8 cellular contexts compared by ENCODE assay signal in the genomic region with DNA sequence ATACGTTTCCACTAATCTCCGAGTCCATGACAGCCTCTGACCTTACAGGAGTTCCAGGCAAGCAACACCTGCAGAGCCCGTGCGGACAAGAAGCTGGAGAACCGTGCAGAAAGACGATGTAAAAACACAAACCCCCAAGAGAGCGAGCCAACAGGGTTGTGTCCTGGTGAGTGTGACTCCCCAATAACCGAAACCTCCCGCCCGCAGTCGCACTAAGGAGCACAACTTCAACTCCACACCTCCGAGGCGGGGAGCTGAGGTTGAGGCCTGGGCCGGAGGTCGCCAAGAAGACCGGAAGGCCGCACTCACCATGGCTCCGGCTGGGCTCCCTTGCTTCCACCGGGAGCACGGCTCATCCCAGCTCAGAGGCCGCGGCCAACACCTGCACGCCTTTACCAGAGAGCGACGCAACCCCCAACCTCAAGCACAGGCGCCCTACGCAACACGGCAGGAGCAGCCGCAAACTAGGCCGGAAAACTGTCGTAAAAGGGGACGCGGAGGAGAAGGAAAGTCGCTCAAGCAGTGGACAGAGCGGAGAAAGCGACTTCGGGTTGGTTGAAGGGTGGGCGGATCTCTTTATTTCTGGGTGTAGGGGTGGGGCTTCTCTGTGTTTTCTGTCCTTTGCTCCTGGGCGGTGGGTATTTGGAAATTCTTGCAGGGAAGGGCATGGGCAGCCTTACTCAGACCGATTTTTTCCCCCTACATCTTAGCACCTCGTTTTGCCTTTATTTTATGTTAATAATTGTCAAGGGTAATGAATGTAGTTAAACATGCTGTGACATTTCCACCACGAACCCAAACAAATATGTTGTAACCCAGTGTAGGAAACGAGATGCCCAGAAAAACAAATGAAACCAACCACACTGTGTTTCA.
DNase-seq lines count a peak whose midpoint lies in the region; ATAC-seq and TF ChIP-seq lines count a peak whose summit lies in the region.

Gene DNAJC19, minus strand, starts transcription at position 446 of the 873 bp plus-strand sequence. Its CDS starts 134 bp downstream, at position 312.

- H3K9me2 ChIP-seq in MM.1S (replicated peaks; ENCODE audit: insufficient read depth, low read length), result no peaks in the 10 kb centered on the region

- peaks cover 4% of the 10 kb centered on the region; the same call in 1 of the 2 replicates for H3K36me3 ChIP-seq in ES-I3 (ENCODE audit: insufficient read depth, low read length)
- peaks cover 26% of the 10 kb centered on the region for H3K36me3 ChIP-seq in HAP-1 (replicated peaks)
- H3K36me3 ChIP-seq in MM.1S (replicated peaks; ENCODE audit: insufficient read depth, low read length), result no peaks in the 10 kb centered on the region

- H3K4me1 Mint-ChIP-seq in nephron progenitor cell, result peaks cover 27% of the 10 kb centered on the region
- peaks cover 21% of the 10 kb centered on the region for H3K4me1 Mint-ChIP-seq in stimulated activated naive CD8-positive, alpha-beta T cell treated with anti-CD3 and anti-CD28 coated beads, Interleukin-15, amount 100 ng/mL, for 72 hours

- DNase-seq in HAP-1 (ENCODE audit: low spot score in 2 of 2) (peak; percentile 90 to 95), MM.1S (peak; percentile 100), SIG-M5 (lab: John Stamatoyannopoulos, UW) (peak; percentile 87), activated gamma-delta T cell (lab: John Stamatoyannopoulos, UW) (peak; percentile 49), fibroblast of the conjunctiva (ENCODE audit: low read depth) (peak; percentile 91), nephron progenitor cell (peak; percentile 85)
- peak; percentile 85 to 92 for DNase-seq in stimulated activated naive CD8-positive, alpha-beta T cell treated with anti-CD3 and anti-CD28 coated beads, Interleukin-15, amount 100 ng/mL, for 72 hours

- no peaks in the 10 kb centered on the region for H4K20me1 ChIP-seq in MM.1S (ENCODE audit: insufficient read depth, low read length)

- H3K27ac Mint-ChIP-seq in nephron progenitor cell, result peak within 1 kb of the TSS; percentile 91
- H3K27ac Mint-ChIP-seq in stimulated activated naive CD8-positive, alpha-beta T cell treated with anti-CD3 and anti-CD28 coated beads, Interleukin-15, amount 100 ng/mL, for 72 hours, result peak within 1 kb of the TSS; percentile 97 to 98

- H3K4me3 ChIP-seq in HAP-1 (peak within 1 kb of the TSS; percentile 75), MM.1S (ENCODE audit: low read length) (peak within 1 kb of the TSS; percentile 90)

- H3K4me1 ChIP-seq in ES-I3 (ENCODE audit: insufficient read depth, low read length) (no peaks in the 10 kb centered on the region; the same call in 1 of the 2 replicates), HAP-1 (peaks cover 7% of the 10 kb centered on the region), MM.1S (ENCODE audit: low read length) (0 out of 2 replicates have a peak, but pooled peaks cover 6% of the 10 kb centered on the region)

- H3K27me3 Mint-ChIP-seq in nephron progenitor cell (ENCODE audit: low read depth, poor library complexity), result peaks cover 27% of the 10 kb centered on the region
- H3K27me3 Mint-ChIP-seq in stimulated activated naive CD8-positive, alpha-beta T cell treated with anti-CD3 and anti-CD28 coated beads, Interleukin-15, amount 100 ng/mL, for 72 hours, result no peaks in the 10 kb centered on the region

- H3K4me3 Mint-ChIP-seq in nephron progenitor cell, result peak within 1 kb of the TSS; percentile 95
- H3K4me3 Mint-ChIP-seq in stimulated activated naive CD8-positive, alpha-beta T cell treated with anti-CD3 and anti-CD28 coated beads, Interleukin-15, amount 100 ng/mL, for 72 hours, result peak within 1 kb of the TSS; percentile 97 to 99

- TF ChIP-seq CTCF in MM.1S (IDR thresholded peaks at IDR 0.05; ENCODE audit: low read length) (no peak), nephron progenitor cell (IDR thresholded peaks at IDR 0.05) (no peak)

- in situ Hi-C loops in HAP-1 (cut with MboI; ENCODE audit: low sequenced_read_pairs), result loop anchor here (10.0 kb wide), 1 partner anchor 185 kb away; no protein-coding TSS in a partner anchor

- peaks cover 20% of the 10 kb centered on the region for H3K79me2 ChIP-seq in MM.1S (ENCODE audit: low read length)

- no peaks in the 10 kb centered on the region for H3K9me3 Mint-ChIP-seq in nephron progenitor cell
- H3K9me3 Mint-ChIP-seq in stimulated activated naive CD8-positive, alpha-beta T cell treated with anti-CD3 and anti-CD28 coated beads, Interleukin-15, amount 100 ng/mL, for 72 hours, result no peaks in the 10 kb centered on the region

- no peaks in the 10 kb centered on the region for H3K9me3 ChIP-seq in ES-I3 (ENCODE audit: control insufficient read depth, insufficient read depth, low read length)
- no peaks in the 10 kb centered on the region for H3K9me3 ChIP-seq in HAP-1
- H3K9me3 ChIP-seq in MM.1S (replicated peaks; ENCODE audit: insufficient read depth, low read length), result no peaks in the 10 kb centered on the region

- H3K27me3 ChIP-seq in HAP-1 (ENCODE audit: low read depth) (0 out of 2 replicates have a peak, but pooled peaks cover 3% of the 10 kb centered on the region), MM.1S (replicated peaks; ENCODE audit: insufficient read depth, low read length) (no peaks in the 10 kb centered on the region)

- H2AFZ ChIP-seq in MM.1S (ENCODE audit: low read length), result peak within 1 kb of the TSS; percentile 90

- H3F3A ChIP-seq in MM.1S (ENCODE audit: insufficient read depth, low read length), result peaks cover 27% of the 10 kb centered on the region

- peak; percentile 95 for ATAC-seq in stimulated activated naive CD8-positive, alpha-beta T cell treated with anti-CD3 and anti-CD28 coated beads, Interleukin-15, amount 100 ng/mL, for 72 hours

- peak within 1 kb of the TSS; percentile 77 for H3K4me2 ChIP-seq in MM.1S (ENCODE audit: low read depth, low read length)

- peaks cover 34% of the 10 kb centered on the region for H3K36me3 Mint-ChIP-seq in nephron progenitor cell (ENCODE audit: low read depth)

- peak within 1 kb of the TSS; percentile 75 for H3K27ac ChIP-seq in MM.1S (ENCODE audit: low read length)

- peak within 1 kb of the TSS; percentile 94 for H3K9ac ChIP-seq in ES-I3 (ENCODE audit: low read depth, low read length)
- peak within 1 kb of the TSS; percentile 70 for H3K9ac ChIP-seq in MM.1S (ENCODE audit: low read length)

Comparison
In these comparisons a context has a peak if more than half of its experiments do, and no peak if none do; other contexts are left out.
1. Peak in every context shown above with its lines: DNase-seq, ATAC-seq, H3K4me3 ChIP-seq and H3K27ac ChIP-seq.
2. DNase-seq: peak in every context shown above with its lines; median percentile 100 in MM.1S; 92 in HAP-1; 91 in fibroblast of the conjunctiva; 88 in stimulated activated naive CD8-positive, alpha-beta T cell treated with anti-CD3 and anti-CD28 coated beads, Interleukin-15, amount 100 ng/mL, for 72 hours; 87 in SIG-M5; 85 in nephron progenitor cell; 49 in activated gamma-delta T cell.